9 cellular contexts compared by ENCODE assay signal in genomic region chr6:37696220-37696840, GRCh38. TPM values are rescaled to one million over a fixed set of nuclear protein-coding genes. Genes with fewer than 3 reads are reported as not detected.
DNase-seq lines count a peak whose midpoint lies in the region; ATAC-seq and TF ChIP-seq lines count a peak whose summit lies in the region.
"Had no signal": no experiment of that assay in that cellular context is flagged by ENCODE, and none has a peak within 500 bp of the region (broad histone marks: within the 10 kb centered on the region; RNA-seq: fewer than 3 reads in every experiment).

No MANE protein-coding gene starts in this region.

- 0 out of 2 replicates have a peak, but pooled peaks cover 5% of the 10 kb centered on the region for H3F3A ChIP-seq in Loucy (ENCODE audit: low read depth)

- intact Hi-C loops in CD8-positive, alpha-beta T cell (cut with DNase I, micrococcal nuclease) = loop anchor here (2.0 to 10.0 kb wide), 8 partner anchors 121 to 978 kb away; partner anchors contain the start of genes BTBD9 (in 2 of the 2), CMTR1 (in 2 of the 2), ZFAND3 (in 2 of the 2) and PPIL1 (in 1 of the 2)
- intact Hi-C loops in activated T-helper 1 cell treated with anti-CD3 and anti-CD28 coated beads, Interleukin-12 subunit alpha, Interleukin-12 subunit beta, Interleukin-2, Interleukin-4 antibody, amounts not matched to agents 30 ng/mL and 10 ng/mL and 1 ng/mL, durations not matched to agents 14 hours and 24 hours and 36 hours (cut with micrococcal nuclease) = loop anchor here (1.0 to 5.0 kb wide), 5 partner anchors 95 to 1416 kb away; partner anchors contain the start of genes CMTR1 and ZFAND3
- intact Hi-C loops in psoas muscle (cut with DNase I) = loop anchor here in 1 of 2 donors (1.0 to 10.0 kb wide), 2 partner anchors 212 to 312 kb away; no protein-coding TSS in a partner anchor

- TF ChIP-seq CTCF in CD8-positive, alpha-beta T cell (IDR thresholded peaks at IDR 0.05) = no peak
- no peak for TF ChIP-seq CTCF in Loucy (conservative IDR thresholded peaks at IDR 0.05; ENCODE audit: low read length)
- TF ChIP-seq CTCF in psoas muscle (IDR thresholded peaks at IDR 0.05) = no peak

- H3K36me3 ChIP-seq in CD8-positive, alpha-beta T cell (ENCODE audit: insufficient read depth, low read length) = no peaks in the 10 kb centered on the region
- H3K36me3 ChIP-seq in Loucy (ENCODE audit: insufficient read depth, low read length) (no peaks in the 10 kb centered on the region), psoas muscle (ENCODE audit: insufficient read depth in 1 of 2, low read depth in 1 of 2) (no peaks in the 10 kb centered on the region)

- peak in 5 of 7 experiments; percentile 18 to 66 (median 37) for DNase-seq in CD8-positive, alpha-beta T cell
- DNase-seq in activated T-helper 1 cell treated with anti-CD3 and anti-CD28 coated beads, Interleukin-12 subunit alpha, Interleukin-12 subunit beta, Interleukin-2, Interleukin-4 antibody, amounts not matched to agents 30 ng/mL and 10 ng/mL and 1 ng/mL, durations not matched to agents 14 hours and 24 hours and 36 hours (ENCODE audit: low spot score) = peak; percentile 14
- peak; percentile 45 for DNase-seq in glomerular visceral epithelial cell (ENCODE audit: extremely low spot score)
- DNase-seq in psoas muscle = peak in 1 of 2 donors; percentile 34
- no peak for DNase-seq in NCI-H446 treated with DMSO at 0.1 percent for 48 hours (lab: John Stamatoyannopoulos, UW)
- no peak for DNase-seq in erythroblast (lab: John Stamatoyannopoulos, UW)

- no peaks in the 10 kb centered on the region for H3K9me3 Mint-ChIP-seq in CD8-positive, alpha-beta T cell
- H3K9me3 Mint-ChIP-seq in activated T-helper 1 cell treated with anti-CD3 and anti-CD28 coated beads, Interleukin-12 subunit alpha, Interleukin-12 subunit beta, Interleukin-2, Interleukin-4 antibody, amounts not matched to agents 30 ng/mL and 10 ng/mL and 1 ng/mL, durations not matched to agents 14 hours and 24 hours and 36 hours = no peaks in the 10 kb centered on the region

- no peak overlapping the region for H3K27ac ChIP-seq in CD8-positive, alpha-beta T cell (ENCODE audit: low read depth, low read length)
- no peak overlapping the region for H3K27ac ChIP-seq in psoas muscle
- H3K27ac ChIP-seq: HL-60 had no signal

- H3K79me2 ChIP-seq in Loucy (ENCODE audit: insufficient read depth, low read length) = no peaks in the 10 kb centered on the region

- peaks cover 31% of the 10 kb centered on the region for H3K27me3 Mint-ChIP-seq in CD8-positive, alpha-beta T cell (ENCODE audit: low read depth)
- peaks cover 35% of the 10 kb centered on the region for H3K27me3 Mint-ChIP-seq in activated T-helper 1 cell treated with anti-CD3 and anti-CD28 coated beads, Interleukin-12 subunit alpha, Interleukin-12 subunit beta, Interleukin-2, Interleukin-4 antibody, amounts not matched to agents 30 ng/mL and 10 ng/mL and 1 ng/mL, durations not matched to agents 14 hours and 24 hours and 36 hours (ENCODE audit: insufficient read depth)

- peaks cover 16% of the 10 kb centered on the region for H3K4me1 ChIP-seq in CD8-positive, alpha-beta T cell (ENCODE audit: insufficient read depth, low read length)
- H3K4me1 ChIP-seq in Loucy (ENCODE audit: insufficient read depth, low read length, poor library complexity, severe bottlenecking) (peaks cover 22% of the 10 kb centered on the region), psoas muscle (peaks cover 22% of the 10 kb centered on the region)

- H2AFZ ChIP-seq in Loucy (ENCODE audit: low read length) = peak overlapping the region; percentile 71; the same call in 1 of the 2 replicates

- peak overlapping the region; percentile 78 for H3K4me3 Mint-ChIP-seq in CD8-positive, alpha-beta T cell
- peak overlapping the region; percentile 83 for H3K4me3 Mint-ChIP-seq in activated T-helper 1 cell treated with anti-CD3 and anti-CD28 coated beads, Interleukin-12 subunit alpha, Interleukin-12 subunit beta, Interleukin-2, Interleukin-4 antibody, amounts not matched to agents 30 ng/mL and 10 ng/mL and 1 ng/mL, durations not matched to agents 14 hours and 24 hours and 36 hours

- H3K27me3 ChIP-seq in CD8-positive, alpha-beta T cell (ENCODE audit: insufficient read depth, low read length) = peaks cover 25% of the 10 kb centered on the region
- peaks cover 19% of the 10 kb centered on the region for H3K27me3 ChIP-seq in Loucy (ENCODE audit: insufficient read depth, low read length, poor library complexity, severe bottlenecking)
- peaks cover 0 to 44% (median 13%) of the 10 kb centered on the region in 3 donors for H3K27me3 ChIP-seq in psoas muscle (ENCODE audit: insufficient read depth in 3 of 3, low read length in 2 of 3)

- peak overlapping the region; percentile 65 for H3K4me3 ChIP-seq in CD8-positive, alpha-beta T cell (ENCODE audit: low read depth, low read length)
- H3K4me3 ChIP-seq in Loucy (ENCODE audit: low read length, poor library complexity, severe bottlenecking) = peak overlapping the region; percentile 77
- H3K4me3 ChIP-seq in psoas muscle = peak overlapping the region; percentile 86

- H3K4me1 Mint-ChIP-seq in CD8-positive, alpha-beta T cell (ENCODE audit: low read depth) = peaks cover 18% of the 10 kb centered on the region
- peaks cover 28% of the 10 kb centered on the region for H3K4me1 Mint-ChIP-seq in activated T-helper 1 cell treated with anti-CD3 and anti-CD28 coated beads, Interleukin-12 subunit alpha, Interleukin-12 subunit beta, Interleukin-2, Interleukin-4 antibody, amounts not matched to agents 30 ng/mL and 10 ng/mL and 1 ng/mL, durations not matched to agents 14 hours and 24 hours and 36 hours (ENCODE audit: low read depth)

- H3K9me2 ChIP-seq in Loucy (replicated peaks; ENCODE audit: low read depth, low read length) = no peaks in the 10 kb centered on the region

- no peaks in the 10 kb centered on the region for H3K9me3 ChIP-seq in CD8-positive, alpha-beta T cell (ENCODE audit: low read length)
- H3K9me3 ChIP-seq in Loucy (ENCODE audit: insufficient read depth, low read depth, low read length) = no peaks in the 10 kb centered on the region
- no peaks in the 10 kb centered on the region for H3K9me3 ChIP-seq in psoas muscle

- no peak for TF ChIP-seq POLR2A in erythroblast (IDR thresholded peaks at IDR 0.05; ENCODE audit: low read length)

- peak; percentile 1 for ATAC-seq in CD8-positive, alpha-beta T cell
- ATAC-seq in psoas muscle (peak in 2 of 4 donors; percentile 2 to 3), GM21619 (IDR thresholded peaks at IDR 0.05; ENCODE audit: unreplicated experiment) (no peak)

- H3K27ac Mint-ChIP-seq in CD8-positive, alpha-beta T cell = peak overlapping the region; percentile 13
- peak overlapping the region; percentile 55 for H3K27ac Mint-ChIP-seq in activated T-helper 1 cell treated with anti-CD3 and anti-CD28 coated beads, Interleukin-12 subunit alpha, Interleukin-12 subunit beta, Interleukin-2, Interleukin-4 antibody, amounts not matched to agents 30 ng/mL and 10 ng/mL and 1 ng/mL, durations not matched to agents 14 hours and 24 hours and 36 hours

- CTCF ChIA-PET in CD8-positive, alpha-beta T cell (lab: Charles Lee) = no interaction called here

- peak overlapping the region; percentile 89 for H3K4me2 ChIP-seq in Loucy (ENCODE audit: low read depth, low read length, poor library complexity, severe bottlenecking)

- WGBS in psoas muscle, 3 donors = 0 to 1% (median 1%) methylated on average over 43 to 54 of the region's 54 CpGs

- POLR2A ChIA-PET in CD8-positive, alpha-beta T cell (lab: Charles Lee) = no interaction called here

- H4K20me1 ChIP-seq in Loucy (ENCODE audit: insufficient read depth, low read length, poor library complexity, severe bottlenecking) = peaks cover 16% of the 10 kb centered on the region

- peak overlapping the region; percentile 9 for H3K9ac ChIP-seq in Loucy (ENCODE audit: low read depth, low read length, poor library complexity, severe bottlenecking)

- peaks cover 3% of the 10 kb centered on the region for H3K36me3 Mint-ChIP-seq in CD8-positive, alpha-beta T cell
- H3K36me3 Mint-ChIP-seq in activated T-helper 1 cell treated with anti-CD3 and anti-CD28 coated beads, Interleukin-12 subunit alpha, Interleukin-12 subunit beta, Interleukin-2, Interleukin-4 antibody, amounts not matched to agents 30 ng/mL and 10 ng/mL and 1 ng/mL, durations not matched to agents 14 hours and 24 hours and 36 hours (ENCODE audit: low read depth) = no peaks in the 10 kb centered on the region

RNA-seq across cellular contexts. Expression of gene MDGA1, which starts 1.4 kb away (rescaled TPM):
- total RNA-seq in CD8-positive, alpha-beta T cell = 1 to 10 TPM; 6.6 to 6.7 TPM
- 5.4 and 5.7 TPM in 2 replicates for total RNA-seq in activated T-helper 1 cell treated with anti-CD3 and anti-CD28 coated beads, Interleukin-12 subunit alpha, Interleukin-12 subunit beta, Interleukin-2, Interleukin-4 antibody, amounts not matched to agents 30 ng/mL and 10 ng/mL and 1 ng/mL, durations not matched to agents 14 hours and 24 hours and 36 hours
- total RNA-seq in psoas muscle = 1 to 10 TPM in 1 of 4 donors, under 1 TPM in 3; 0.08 to 1.4 (median 0.53) TPM
- under 1 TPM; 0.17 to 0.22 (median 0.22) TPM for polyA plus RNA-seq in psoas muscle

Comparison
In these comparisons a context has a peak if more than half of its experiments do, and no peak if none do; other contexts are left out.
1. DNase-seq: peak in CD8-positive, alpha-beta T cell (5 of 7), activated T-helper 1 cell treated with anti-CD3 and anti-CD28 coated beads, Interleukin-12 subunit alpha, Interleukin-12 subunit beta, Interleukin-2, Interleukin-4 antibody, amounts not matched to agents 30 ng/mL and 10 ng/mL and 1 ng/mL, durations not matched to agents 14 hours and 24 hours and 36 hours (single experiment) and glomerular visceral epithelial cell (single experiment); none in NCI-H446 treated with DMSO at 0.1 percent for 48 hours (single experiment) and erythroblast (0 of 2).
2. Peak in every context shown above with its lines, with median percentiles within 50 percentile points of each other: H3K4me3 ChIP-seq.